ENCODE assay signal across 8 cellular contexts in genomic region chr11:63919267-63920125, GRCh38. TPM values are rescaled to one million over a fixed set of nuclear protein-coding genes. Genes with fewer than 3 reads are reported as not detected.
DNase-seq lines count a peak whose midpoint lies in the region; FAIRE-seq and TF ChIP-seq lines count a peak whose summit lies in the region.

No MANE protein-coding gene starts in this region.

- H3K9me3 ChIP-seq in osteoblast (ENCODE audit: low read depth, low read length), result no peaks in the 10 kb centered on the region

- peaks cover 20% of the 10 kb centered on the region for H3K4me1 ChIP-seq in osteoblast (ENCODE audit: insufficient read depth, low read length)

- no peaks in the 10 kb centered on the region for H3K27me3 ChIP-seq in osteoblast (ENCODE audit: insufficient read depth, low read length)

- peak overlapping the region; percentile 32 for H3K4me2 ChIP-seq in osteoblast (ENCODE audit: insufficient read depth, low read length)

- H3K36me3 ChIP-seq in osteoblast (ENCODE audit: insufficient read depth, low read length), result no peaks in the 10 kb centered on the region

- DNase-seq in C1 segment of cervical spinal cord (lab: John Stamatoyannopoulos, UW) (peak in 11 of 14 donors; percentile 38 to 70 (median 60)), NCI-H524 (lab: John Stamatoyannopoulos, UW) (peak; percentile 95 to 98), fibroblast of mammary gland (ENCODE audit: low read depth) (peak; percentile 46), osteoblast (ENCODE audit: insufficient read length, low spot score, missing footprints) (peak; percentile 85), LoVo (ENCODE audit: low spot score) (no peak), urothelium cell line (ENCODE audit: low spot score) (no peak), NCI-H1048 (lab: John Stamatoyannopoulos, UW) (no peak), NAMALWA (ENCODE audit: low spot score) (no peak)

- H3K27ac ChIP-seq in osteoblast (ENCODE audit: low read depth, low read length), result no peak overlapping the region

- peaks cover 5% of the 10 kb centered on the region for H4K20me1 ChIP-seq in osteoblast (ENCODE audit: insufficient read depth, low read length)

- peak overlapping the region; percentile 41 for H2AFZ ChIP-seq in osteoblast (ENCODE audit: low read length)

- H3K79me2 ChIP-seq in osteoblast (ENCODE audit: insufficient read depth, low read length), result no peaks in the 10 kb centered on the region

- H3K4me3 ChIP-seq in fibroblast of mammary gland (ENCODE audit: control insufficient read depth, low read depth, low read length) (peak overlapping the region; percentile 20), osteoblast (ENCODE audit: insufficient read depth, low read length) (peak overlapping the region; percentile 40)

- FAIRE-seq in urothelium cell line (lab: Jason Lieb, UNC), result no peak

- TF ChIP-seq CTCF in fibroblast of mammary gland (conservative IDR thresholded peaks at IDR 0.05; ENCODE audit: control insufficient read depth, insufficient read depth, low read depth, low read length) (no peak), osteoblast (IDR thresholded peaks at IDR 0.05; ENCODE audit: extremely low read depth, low read depth, low read length) (no peak)

RNA-seq across cellular contexts. Expression of gene RCOR2, which starts 2.5 kb away (rescaled TPM):
- under 0.01 TPM in 2 replicates for total RNA-seq in osteoblast

RNA-seq across cellular contexts. Expression of gene NAA40, which starts 19.3 kb away (rescaled TPM):
- total RNA-seq in osteoblast, result 11.9 and 12.1 TPM in 2 replicates

RNA-seq across cellular contexts. Expression of gene COX8A, which starts 54.9 kb away (rescaled TPM):
- 159 and 190 TPM in 2 replicates for total RNA-seq in osteoblast

Comparison
In these comparisons a context has a peak if more than half of its experiments do, and no peak if none do; other contexts are left out.
1. DNase-seq: peak in C1 segment of cervical spinal cord (11 of 14), NCI-H524 (2 of 2), fibroblast of mammary gland (single experiment) and osteoblast (single experiment); none in LoVo (single experiment), urothelium cell line (single experiment), NCI-H1048 (single experiment) and NAMALWA (single experiment).